In the genomic region with DNA sequence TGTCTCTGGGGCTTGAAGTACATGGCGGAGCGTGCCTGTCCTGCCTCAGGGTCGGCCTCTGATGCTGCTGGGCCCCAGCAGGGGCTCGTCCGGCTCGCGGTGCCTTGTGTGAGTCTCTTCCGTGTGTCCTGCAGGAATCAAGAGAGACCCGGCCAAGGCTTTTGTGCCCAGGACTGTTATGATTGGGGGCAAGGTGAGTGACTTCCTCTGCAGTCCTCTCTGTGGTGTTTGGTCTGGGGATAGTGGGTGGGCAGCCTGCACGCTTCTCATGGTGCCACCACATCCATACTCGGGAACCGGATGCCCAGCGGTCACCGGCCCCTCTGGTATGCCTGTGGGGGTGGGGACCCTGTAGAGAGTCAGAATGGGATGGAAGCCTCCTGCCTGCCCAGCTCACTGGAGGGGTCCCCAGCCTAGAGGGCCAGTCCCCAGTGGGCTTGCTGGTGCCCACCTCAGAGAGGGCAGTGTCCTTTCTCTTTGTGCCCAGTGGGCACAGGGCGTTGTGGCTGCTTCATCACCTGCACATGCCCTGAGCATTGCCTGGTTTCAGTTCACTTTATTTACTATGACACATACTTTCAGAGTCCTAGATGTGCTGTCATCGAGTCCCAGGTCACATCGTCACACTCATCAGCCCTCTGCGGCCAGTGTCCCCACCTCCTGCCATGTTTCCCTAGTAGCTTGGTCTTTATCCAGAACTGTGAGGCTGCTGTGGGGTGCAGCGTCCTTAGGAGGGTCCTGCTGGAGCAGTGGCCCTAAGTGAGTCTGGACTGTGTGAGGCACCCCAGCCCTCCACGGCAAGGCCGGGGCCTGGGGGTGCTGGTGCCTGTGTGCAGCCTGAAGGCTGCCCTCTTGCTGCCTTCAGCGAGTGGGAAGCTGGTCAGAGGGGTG, we compare ENCODE assay signal across 9 cellular contexts. TPM values are rescaled to one million over a fixed set of nuclear protein-coding genes. Genes with fewer than 3 reads are reported as not detected.
DNase-seq lines count a peak whose midpoint lies in the region; ATAC-seq, FAIRE-seq and TF ChIP-seq lines count a peak whose summit lies in the region.
"Had no signal": no experiment of that assay in that cellular context is flagged by ENCODE, and none has a peak within 500 bp of the region (broad histone marks: within the 10 kb centered on the region; RNA-seq: fewer than 3 reads in every experiment).

No MANE protein-coding gene starts in this region.

- no peak for TF ChIP-seq CTCF in coronary artery (IDR thresholded peaks at IDR 0.05)

- DNase-seq in left ventricle myocardium superior (peak; percentile 24), urothelium cell line (ENCODE audit: low spot score) (no peak), coronary artery (ENCODE audit: low spot score) (no peak)
- DNase-seq in stimulated activated CD4-positive, alpha-beta T cell treated with anti-CD3 and anti-CD28 coated beads, Interleukin-4, amount 100 ng/mL, for 24 hours, result no peak
- no peak for DNase-seq in activated T-cell treated with anti-CD3 and anti-CD28 coated beads, Interleukin-2, amount 50 U/mL, for 48 hours
- DNase-seq: central memory CD4-positive, alpha-beta T cell had no signal

- H3K4me3 ChIP-seq in coronary artery, result no peak overlapping the region

- no peak for FAIRE-seq in urothelium cell line (lab: Jason Lieb, UNC)

- intact Hi-C loops in left ventricle myocardium superior (cut with micrococcal nuclease), result no loop called here

- no peak for TF ChIP-seq POLR2A in GM18505 (IDR thresholded peaks at IDR 0.05; ENCODE audit: borderline replicate concordance, extremely low read depth, insufficient read depth, insufficient read length)

- peak; percentile 90 for ATAC-seq in GM18505 (IDR thresholded peaks at IDR 0.05; ENCODE audit: unreplicated experiment)
- peak; percentile 90 for ATAC-seq in GM21360 (IDR thresholded peaks at IDR 0.05; ENCODE audit: unreplicated experiment)
- ATAC-seq in HG03280 (IDR thresholded peaks at IDR 0.05; ENCODE audit: unreplicated experiment), result peak; percentile 95
- ATAC-seq in left ventricle myocardium superior, result no peak

- H3K27ac ChIP-seq in coronary artery, result no peak overlapping the region

RNA-seq across cellular contexts. Expression of gene PYGB, which starts 40.7 kb away (rescaled TPM):
- total RNA-seq in left ventricle myocardium superior, result 205 TPM
